ENCODE assay signal across 19 cellular contexts in the genomic region with DNA sequence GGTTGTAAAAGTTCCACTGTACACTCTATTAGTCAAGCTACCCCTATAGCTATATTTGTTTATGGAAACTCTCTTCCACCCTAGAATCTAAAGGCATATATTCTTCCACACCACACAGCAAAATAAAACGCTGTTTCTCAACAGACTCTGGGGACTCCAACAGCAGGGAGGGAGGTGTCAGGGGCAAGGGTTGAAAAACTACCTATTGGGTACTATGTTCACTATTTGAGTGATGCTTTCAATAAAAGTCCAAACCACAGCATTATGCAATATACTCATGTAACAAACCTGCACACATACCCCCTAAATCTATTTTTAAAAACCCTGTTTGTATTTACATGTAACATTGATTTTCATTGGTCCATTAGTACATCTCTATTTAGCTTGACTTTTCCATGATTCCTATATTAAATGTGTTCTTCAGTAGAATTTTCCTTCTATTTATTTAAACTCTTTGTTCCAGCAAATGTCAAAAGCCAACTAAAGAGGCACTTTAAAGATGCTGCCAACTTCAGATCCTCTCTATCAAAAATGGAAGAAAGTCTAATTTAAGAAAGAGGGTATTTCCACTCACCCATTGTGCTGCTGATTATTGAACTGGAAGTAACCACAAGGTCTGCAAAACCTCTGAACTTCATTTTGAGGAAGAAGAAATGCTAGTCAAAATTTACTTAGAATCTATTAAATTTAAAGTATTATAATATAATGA. TPM values are rescaled to one million over a fixed set of nuclear protein-coding genes. Genes with fewer than 3 reads are reported as not detected.
DNase-seq lines count a peak whose midpoint lies in the region; ATAC-seq lines count a peak whose summit lies in the region.
"Had no signal": no experiment of that assay in that cellular context is flagged by ENCODE, and none has a peak within 500 bp of the region (broad histone marks: within the 10 kb centered on the region; RNA-seq: fewer than 3 reads in every experiment).

No MANE protein-coding gene starts in this region.

- H3K36me3 Mint-ChIP-seq in activated T-helper 2 cell treated with anti-CD3 and anti-CD28 coated beads, Interferon-gamma antibody, Interleukin-2, Interleukin-4, amounts not matched to agents 10 μg/mL and 5 μg/mL and 100 μg/mL, durations not matched to agents 14 hours and 24 hours and 36 hours (ENCODE audit: low read depth): no peaks in the 10 kb centered on the region

- DNase-seq in NCI-H2081 (lab: John Stamatoyannopoulos, UW): no peak
- DNase-seq in activated T-helper 2 cell treated with anti-CD3 and anti-CD28 coated beads, Interferon-gamma antibody, Interleukin-2, Interleukin-4, amounts not matched to agents 10 μg/mL and 5 μg/mL and 100 μg/mL, durations not matched to agents 14 hours and 24 hours and 36 hours (ENCODE audit: low spot score): no peak
- no peak for DNase-seq in ACHN
- DNase-seq: activated CD4-positive, alpha-beta T cell treated with anti-CD3 and anti-CD28 coated beads, Interleukin-2, amount 50 U/mL, for 48 hours; activated T-cell treated with anti-CD3 and anti-CD28 coated beads, Interleukin-2, amount 50 U/mL, for 48 hours; adrenal gland; central memory CD4-positive, alpha-beta T cell; foreskin keratinocyte; IMR-90; NCI-H1092; NCI-H226; right cardiac atrium; tibial artery had no signal

- H3K4me3 Mint-ChIP-seq in activated T-helper 2 cell treated with anti-CD3 and anti-CD28 coated beads, Interferon-gamma antibody, Interleukin-2, Interleukin-4, amounts not matched to agents 10 μg/mL and 5 μg/mL and 100 μg/mL, durations not matched to agents 14 hours and 24 hours and 36 hours (ENCODE audit: low read depth): no peak overlapping the region
- H3K4me3 Mint-ChIP-seq: neural crest cell had no signal

- H3K9me3 Mint-ChIP-seq in activated T-helper 2 cell treated with anti-CD3 and anti-CD28 coated beads, Interferon-gamma antibody, Interleukin-2, Interleukin-4, amounts not matched to agents 10 μg/mL and 5 μg/mL and 100 μg/mL, durations not matched to agents 14 hours and 24 hours and 36 hours: no peaks in the 10 kb centered on the region
- H3K9me3 Mint-ChIP-seq: neural crest cell had no signal

- in situ Hi-C loops in ACHN (cut with HindIII; ENCODE audit: low pct_ligation_motif_present, low pct_unique_long_range_greater_than_20kb, low sequenced_read_pairs): no loop called here

- intact Hi-C loops in activated T-helper 2 cell treated with anti-CD3 and anti-CD28 coated beads, Interferon-gamma antibody, Interleukin-2, Interleukin-4, amounts not matched to agents 10 μg/mL and 5 μg/mL and 100 μg/mL, durations not matched to agents 14 hours and 24 hours and 36 hours (cut with micrococcal nuclease): no loop called here

- no peaks in the 10 kb centered on the region for H3K27me3 Mint-ChIP-seq in activated T-helper 2 cell treated with anti-CD3 and anti-CD28 coated beads, Interferon-gamma antibody, Interleukin-2, Interleukin-4, amounts not matched to agents 10 μg/mL and 5 μg/mL and 100 μg/mL, durations not matched to agents 14 hours and 24 hours and 36 hours (ENCODE audit: low read depth)

- H3K27ac Mint-ChIP-seq in activated T-helper 2 cell treated with anti-CD3 and anti-CD28 coated beads, Interferon-gamma antibody, Interleukin-2, Interleukin-4, amounts not matched to agents 10 μg/mL and 5 μg/mL and 100 μg/mL, durations not matched to agents 14 hours and 24 hours and 36 hours: no peak overlapping the region

- ATAC-seq in GM18909 (IDR thresholded peaks at IDR 0.05; ENCODE audit: poor library complexity, unreplicated experiment): peak; percentile 69
- ATAC-seq in GM21786 (IDR thresholded peaks at IDR 0.05; ENCODE audit: unreplicated experiment): peak; percentile 44
- ATAC-seq in HG03354 (IDR thresholded peaks at IDR 0.05; ENCODE audit: poor library complexity, severe bottlenecking, unreplicated experiment): peak; percentile 69
- ATAC-seq in HG03521 (IDR thresholded peaks at IDR 0.05; ENCODE audit: unreplicated experiment): no peak
- ATAC-seq: foreskin keratinocyte, right cardiac atrium had no signal

- H3K4me1 Mint-ChIP-seq in activated T-helper 2 cell treated with anti-CD3 and anti-CD28 coated beads, Interferon-gamma antibody, Interleukin-2, Interleukin-4, amounts not matched to agents 10 μg/mL and 5 μg/mL and 100 μg/mL, durations not matched to agents 14 hours and 24 hours and 36 hours (ENCODE audit: low read depth): no peaks in the 10 kb centered on the region
- H3K4me1 Mint-ChIP-seq: neural crest cell had no signal

RNA-seq across cellular contexts. Expression of a gene that starts 26.2 kb away (rescaled TPM):
- total RNA-seq in activated T-helper 2 cell treated with anti-CD3 and anti-CD28 coated beads, Interferon-gamma antibody, Interleukin-2, Interleukin-4, amounts not matched to agents 10 μg/mL and 5 μg/mL and 100 μg/mL, durations not matched to agents 14 hours and 24 hours and 36 hours: not detected in 2 replicates
- total RNA-seq: foreskin keratinocyte, lower leg skin, right cardiac atrium had no signal
